ENCODE assay signal across 19 cellular contexts in the genomic region with DNA sequence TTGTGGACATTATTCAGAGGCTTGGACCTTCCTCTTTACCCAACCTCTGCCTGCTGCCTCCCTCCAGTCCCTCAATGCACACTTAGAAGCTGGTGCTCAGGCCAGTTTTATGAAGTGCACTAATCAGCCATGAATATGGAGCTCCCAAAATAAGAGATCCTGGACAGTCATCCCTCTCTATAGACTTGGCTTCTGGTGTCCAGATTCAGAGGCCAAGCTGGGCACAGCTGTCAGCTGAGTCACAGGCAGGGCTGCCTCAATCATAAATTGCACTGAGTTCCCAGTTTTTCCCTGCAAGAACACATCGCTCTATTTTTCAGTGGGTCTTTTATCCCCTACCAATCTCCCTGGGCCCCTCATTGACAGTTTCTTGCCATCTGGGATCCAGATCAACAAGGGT.
DNase-seq lines count a peak whose midpoint lies in the region; ATAC-seq, FAIRE-seq and TF ChIP-seq lines count a peak whose summit lies in the region.
"Had no signal": no experiment of that assay in that cellular context is flagged by ENCODE, and none has a peak within 500 bp of the region (broad histone marks: within the 10 kb centered on the region; RNA-seq: fewer than 3 reads in every experiment).

No MANE protein-coding gene starts in this region.

- H3K9ac ChIP-seq in astrocyte (ENCODE audit: low read length): no peak overlapping the region

- no peaks in the 10 kb centered on the region for H3K79me2 ChIP-seq in astrocyte (ENCODE audit: insufficient read depth, low read length)

- peaks cover 3% of the 10 kb centered on the region for H3K9me3 Mint-ChIP-seq in astrocyte (ENCODE audit: unreplicated experiment)
- H3K9me3 Mint-ChIP-seq: GM23338 had no signal

- H3K27me3 ChIP-seq in heart left ventricle: peaks cover 0 to 8% (median 0%) of the 10 kb centered on the region in 9 donors
- H3K27me3 ChIP-seq in left ventricle myocardium inferior (ENCODE audit: low read depth): peaks cover 5% of the 10 kb centered on the region
- H3K27me3 ChIP-seq in astrocyte (ENCODE audit: insufficient read depth, low read length): no peaks in the 10 kb centered on the region
- peaks cover 0 to under 1% (median 0%) of the 10 kb centered on the region in 3 donors for H3K27me3 ChIP-seq in sigmoid colon
- H3K27me3 ChIP-seq: SJSA1 had no signal

- no peak for TF ChIP-seq CTCF in heart left ventricle (IDR thresholded peaks at IDR 0.05)
- no peak for TF ChIP-seq CTCF in left ventricle myocardium inferior (IDR thresholded peaks at IDR 0.05; ENCODE audit: borderline replicate concordance)
- TF ChIP-seq CTCF in astrocyte (IDR thresholded peaks at IDR 0.05; ENCODE audit: insufficient read depth, low read depth, low read length): no peak
- TF ChIP-seq CTCF in sigmoid colon (IDR thresholded peaks at IDR 0.05): no peak

- H3K36me3 Mint-ChIP-seq in astrocyte (ENCODE audit: low read depth, unreplicated experiment): peaks cover 19% of the 10 kb centered on the region
- H3K36me3 Mint-ChIP-seq: CD4-positive, CD25-positive, alpha-beta regulatory T cell had no signal

- peak overlapping the region; percentile 43 for H3K27ac Mint-ChIP-seq in astrocyte (ENCODE audit: unreplicated experiment)
- H3K27ac Mint-ChIP-seq: CD4-positive, CD25-positive, alpha-beta regulatory T cell; GM23338 had no signal

- no peak overlapping the region for H2AFZ ChIP-seq in astrocyte (ENCODE audit: low read depth, low read length)

- no peak overlapping the region for H3K4me3 Mint-ChIP-seq in astrocyte (ENCODE audit: unreplicated experiment)
- H3K4me3 Mint-ChIP-seq: CD4-positive, CD25-positive, alpha-beta regulatory T cell; GM23338 had no signal

- no peak overlapping the region for H3K4me3 ChIP-seq in heart left ventricle
- H3K4me3 ChIP-seq in left ventricle myocardium inferior: no peak overlapping the region
- H3K4me3 ChIP-seq in astrocyte (ENCODE audit: insufficient read depth, low read depth, low read length): no peak overlapping the region
- H3K4me3 ChIP-seq in sigmoid colon: no peak overlapping the region
- H3K4me3 ChIP-seq: GM23338, SJSA1 had no signal

- no peak for FAIRE-seq in astrocyte (lab: Jason Lieb, UNC)
- FAIRE-seq: A204.1, G401.6, HTR-8/SVneo, RCC 7860 had no signal

- no peaks in the 10 kb centered on the region for H3K27me3 Mint-ChIP-seq in astrocyte (ENCODE audit: low read depth, unreplicated experiment)

- WGBS in heart left ventricle, 4 donors: 71 to 95% (median 86%) methylated on average over 1 of the region's 1 CpG
- WGBS in sigmoid colon, 2 donors: 82 to 86% methylated on average over 1 of the region's 1 CpG

- no peaks in the 10 kb centered on the region for H4K20me1 ChIP-seq in astrocyte (ENCODE audit: insufficient read depth, low read length)

- H3K27ac ChIP-seq in heart left ventricle: no peak overlapping the region
- H3K27ac ChIP-seq in left ventricle myocardium inferior (replicated peaks): no peak overlapping the region
- no peak overlapping the region for H3K27ac ChIP-seq in astrocyte (ENCODE audit: low read depth, low read length)
- H3K27ac ChIP-seq in sigmoid colon: no peak overlapping the region
- H3K27ac ChIP-seq: SJSA1 had no signal

- H3K4me1 ChIP-seq in heart left ventricle (peaks cover 0 to 17% (median 2%) of the 10 kb centered on the region in 12 donors), left ventricle myocardium inferior (peaks cover 18% of the 10 kb centered on the region), astrocyte (ENCODE audit: insufficient read depth, low read length) (peaks cover 9% of the 10 kb centered on the region), sigmoid colon (no peaks in the 10 kb centered on the region)
- H3K4me1 ChIP-seq: SJSA1 had no signal

- intact Hi-C loops in heart left ventricle (cut with DNase I) (no loop called here), left ventricle myocardium inferior (cut with micrococcal nuclease) (no loop called here), sigmoid colon (cut with DNase I) (no loop called here)

- DNase-seq in heart left ventricle: peak in 2 of 5 donors; percentile 58 to 59
- DNase-seq in left ventricle myocardium inferior: no peak
- DNase-seq in astrocyte (ENCODE audit: low read depth): no peak
- DNase-seq in medulla oblongata (ENCODE audit: extremely low spot score): peak; percentile 8
- peak; percentile 18 for DNase-seq in sigmoid colon
- DNase-seq in NCI-H2171 treated with DMSO at 0.1 percent for 48 hours (lab: John Stamatoyannopoulos, UW): no peak
- DNase-seq in NCI-H2107 treated with DMSO at 0.1 percent for 48 hours (lab: John Stamatoyannopoulos, UW; ENCODE audit: unreplicated experiment): no peak
- DNase-seq: Calu3; CD4-positive, CD25-positive, alpha-beta regulatory T cell; DMS79; NCI-H1694; NCI-H82 had no signal

- peaks cover 13% of the 10 kb centered on the region for H3K4me1 Mint-ChIP-seq in astrocyte (ENCODE audit: low read depth, unreplicated experiment)
- H3K4me1 Mint-ChIP-seq: CD4-positive, CD25-positive, alpha-beta regulatory T cell had no signal

- no peaks in the 10 kb centered on the region for H3K9me3 ChIP-seq in heart left ventricle
- H3K9me3 ChIP-seq in left ventricle myocardium inferior (replicated peaks): no peaks in the 10 kb centered on the region
- H3K9me3 ChIP-seq in astrocyte (ENCODE audit: insufficient read depth, low read depth, low read length): no peaks in the 10 kb centered on the region
- no peaks in the 10 kb centered on the region for H3K9me3 ChIP-seq in sigmoid colon
- H3K9me3 ChIP-seq: SJSA1 had no signal

- H3K4me2 ChIP-seq in astrocyte (ENCODE audit: low read length): no peak overlapping the region
- H3K4me2 ChIP-seq: GM23338 had no signal

- TF ChIP-seq EP300 in sigmoid colon (IDR thresholded peaks at IDR 0.05): no peak

- TF ChIP-seq POLR2A in heart left ventricle (IDR thresholded peaks at IDR 0.05) (no peak), sigmoid colon (IDR thresholded peaks at IDR 0.05) (no peak)

- ATAC-seq in heart left ventricle (peak in 3 of 4 donors; percentile 46 to 83 (median 57)), GM19035 (IDR thresholded peaks at IDR 0.05; ENCODE audit: unreplicated experiment) (no peak)

- no peaks in the 10 kb centered on the region for H3K36me3 ChIP-seq in heart left ventricle
- H3K36me3 ChIP-seq in left ventricle myocardium inferior: no peaks in the 10 kb centered on the region
- no peaks in the 10 kb centered on the region for H3K36me3 ChIP-seq in astrocyte (ENCODE audit: insufficient read depth, low read length)
- H3K36me3 ChIP-seq in sigmoid colon: no peaks in the 10 kb centered on the region
- H3K36me3 ChIP-seq: SJSA1 had no signal

Comparison
In these comparisons a context has a peak if more than half of its experiments do, and no peak if none do; other contexts are left out.
1. DNase-seq: peak in medulla oblongata (single experiment) and sigmoid colon (single experiment); none in left ventricle myocardium inferior (single experiment), astrocyte (single experiment), NCI-H2171 treated with DMSO at 0.1 percent for 48 hours (single experiment) and NCI-H2107 treated with DMSO at 0.1 percent for 48 hours (single experiment).